In genomic region chr1:162878000-162878596, GRCh38 we compare ENCODE assay signal across 8 cellular contexts. TPM values are rescaled to one million over a fixed set of nuclear protein-coding genes. Genes with fewer than 3 reads are reported as not detected.
DNase-seq lines count a peak whose midpoint lies in the region; ATAC-seq and TF ChIP-seq lines count a peak whose summit lies in the region.

No MANE protein-coding gene starts in this region.

- H3K4me3 ChIP-seq in epithelial cell of proximal tubule (ENCODE audit: low read depth, low read length), result no peak overlapping the region

- no peaks in the 10 kb centered on the region for H3K4me1 Mint-ChIP-seq in activated CD4-positive, alpha-beta T cell treated with anti-CD3 and anti-CD28 coated beads, Interleukin-2, amount 10 ng/mL, durations not matched to agents 7 days and 5 days

- H3K36me3 Mint-ChIP-seq in activated CD4-positive, alpha-beta T cell treated with anti-CD3 and anti-CD28 coated beads, Interleukin-2, amount 10 ng/mL, durations not matched to agents 7 days and 5 days (ENCODE audit: low read depth), result no peaks in the 10 kb centered on the region

- no peak overlapping the region for H3K4me3 Mint-ChIP-seq in activated CD4-positive, alpha-beta T cell treated with anti-CD3 and anti-CD28 coated beads, Interleukin-2, amount 10 ng/mL, durations not matched to agents 7 days and 5 days

- no peak overlapping the region for H3K27ac Mint-ChIP-seq in activated CD4-positive, alpha-beta T cell treated with anti-CD3 and anti-CD28 coated beads, Interleukin-2, amount 10 ng/mL, durations not matched to agents 7 days and 5 days

- CTCF ChIA-PET in activated CD4-positive, alpha-beta T cell treated with anti-CD3 and anti-CD28 coated beads, Interleukin-2, amount 10 ng/mL, durations not matched to agents 7 days and 5 days (lab: Charles Lee), result interaction anchor here (1.0 to 1.2 kb wide), 2 partner anchors 9 to 298 kb away, joined by 3 read pairs; no protein-coding TSS in a partner anchor

- no peaks in the 10 kb centered on the region for H3K9me3 Mint-ChIP-seq in activated CD4-positive, alpha-beta T cell treated with anti-CD3 and anti-CD28 coated beads, Interleukin-2, amount 10 ng/mL, durations not matched to agents 7 days and 5 days

- peak; percentile 36 for DNase-seq in activated CD4-positive, alpha-beta T cell treated with anti-CD3 and anti-CD28 coated beads, Interleukin-2, amount 10 ng/mL, durations not matched to agents 7 days and 5 days
- no peak for DNase-seq in activated CD4-positive, alpha-beta T cell treated with anti-CD3 and anti-CD28 coated beads, Interleukin-2, amount 50 U/mL, for 4 hours
- DNase-seq in M059J (ENCODE audit: low read depth) (peak; percentile 82), SHP77 treated with DMSO at 0.1 percent for 48 hours (lab: John Stamatoyannopoulos, UW) (peak; percentile 62), epithelial cell of proximal tubule (ENCODE audit: low read depth) (no peak), myocyte (ENCODE audit: low read depth) (peak; percentile 87), activated gamma-delta T cell (lab: John Stamatoyannopoulos, UW) (no peak)

- POLR2A ChIA-PET in activated CD4-positive, alpha-beta T cell treated with anti-CD3 and anti-CD28 coated beads, Interleukin-2, amount 10 ng/mL, durations not matched to agents 7 days and 5 days (lab: Charles Lee), result no interaction called here

- no peak for ATAC-seq in HG02588 (IDR thresholded peaks at IDR 0.05; ENCODE audit: unreplicated experiment)

- TF ChIP-seq CTCF in epithelial cell of proximal tubule (conservative IDR thresholded peaks at IDR 0.05; ENCODE audit: low read depth, low read length), result peak; percentile 92

- H3K27me3 Mint-ChIP-seq in activated CD4-positive, alpha-beta T cell treated with anti-CD3 and anti-CD28 coated beads, Interleukin-2, amount 10 ng/mL, durations not matched to agents 7 days and 5 days, result peaks cover 30% of the 10 kb centered on the region

RNA-seq across cellular contexts. Expression of gene CCDC190, which starts 17.1 kb away (rescaled TPM):
- not detected for total RNA-seq in activated CD4-positive, alpha-beta T cell treated with anti-CD3 and anti-CD28 coated beads, Interleukin-2, amount 10 ng/mL, durations not matched to agents 7 days and 5 days
- total RNA-seq in M059J (2014; rRNA removed; shearing (Covaris generic)), result 1.7 and 4.0 TPM in 2 replicates
- total RNA-seq in epithelial cell of proximal tubule (not detected in 2 replicates), myocyte (0.10 and 1.5 TPM in 2 replicates)
- 0.16 TPM for polyA plus RNA-seq in myocyte (2012)

Comparison
In these comparisons a context has a peak if more than half of its experiments do, and no peak if none do; other contexts are left out.
1. DNase-seq: peak in activated CD4-positive, alpha-beta T cell treated with anti-CD3 and anti-CD28 coated beads, Interleukin-2, amount 10 ng/mL, durations not matched to agents 7 days and 5 days (single experiment), M059J (single experiment), SHP77 treated with DMSO at 0.1 percent for 48 hours (single experiment) and myocyte (single experiment); none in activated CD4-positive, alpha-beta T cell treated with anti-CD3 and anti-CD28 coated beads, Interleukin-2, amount 50 U/mL, for 4 hours (0 of 2), epithelial cell of proximal tubule (single experiment) and activated gamma-delta T cell (single experiment).